ENCODE assay signal across 1 cellular context in the genomic region with DNA sequence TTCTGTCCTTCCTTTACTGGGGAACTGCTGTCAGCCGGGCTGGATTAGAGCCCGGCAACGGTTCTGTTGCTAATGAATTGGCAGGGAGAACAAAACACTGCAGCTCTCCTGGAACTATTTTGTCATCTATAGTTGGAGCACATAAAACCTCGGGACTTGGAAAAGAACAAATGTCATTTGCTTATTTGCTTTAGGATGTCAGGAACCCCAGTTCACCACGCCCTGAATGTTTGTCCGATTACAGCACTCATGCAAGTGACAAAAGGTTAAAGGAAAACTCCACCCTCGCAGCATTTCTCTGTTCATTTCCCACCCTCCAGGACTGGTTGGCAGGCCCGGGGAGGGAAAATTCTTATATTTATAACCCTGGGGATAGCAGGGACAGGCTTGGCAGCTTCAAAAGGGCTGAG.
TF ChIP-seq lines count a peak whose summit lies in the region.

No MANE protein-coding gene starts in this region.

TF ChIP-seq in HCT116, 20 proteins besides CTCF, POLR2A, EP300 and RAD21 (continued from another document):
- TF ChIP-seq, protein P1, sequence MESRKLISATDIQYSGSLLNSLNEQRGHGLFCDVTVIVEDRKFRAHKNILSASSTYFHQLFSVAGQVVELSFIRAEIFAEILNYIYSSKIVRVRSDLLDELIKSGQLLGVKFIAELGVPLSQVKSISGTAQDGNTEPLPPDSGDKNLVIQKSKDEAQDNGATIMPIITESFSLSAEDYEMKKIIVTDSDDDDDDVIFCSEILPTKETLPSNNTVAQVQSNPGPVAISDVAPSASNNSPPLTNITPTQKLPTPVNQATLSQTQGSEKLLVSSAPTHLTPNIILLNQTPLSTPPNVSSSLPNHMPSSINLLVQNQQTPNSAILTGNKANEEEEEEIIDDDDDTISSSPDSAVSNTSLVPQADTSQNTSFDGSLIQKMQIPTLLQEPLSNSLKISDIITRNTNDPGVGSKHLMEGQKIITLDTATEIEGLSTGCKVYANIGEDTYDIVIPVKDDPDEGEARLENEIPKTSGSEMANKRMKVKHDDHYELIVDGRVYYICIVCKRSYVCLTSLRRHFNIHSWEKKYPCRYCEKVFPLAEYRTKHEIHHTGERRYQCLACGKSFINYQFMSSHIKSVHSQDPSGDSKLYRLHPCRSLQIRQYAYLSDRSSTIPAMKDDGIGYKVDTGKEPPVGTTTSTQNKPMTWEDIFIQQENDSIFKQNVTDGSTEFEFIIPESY (IDR thresholded peaks at IDR 0.05; ENCODE audit: extremely low read depth, insufficient replicate concordance, low read length), result no peak
- TF ChIP-seq, protein P2, sequence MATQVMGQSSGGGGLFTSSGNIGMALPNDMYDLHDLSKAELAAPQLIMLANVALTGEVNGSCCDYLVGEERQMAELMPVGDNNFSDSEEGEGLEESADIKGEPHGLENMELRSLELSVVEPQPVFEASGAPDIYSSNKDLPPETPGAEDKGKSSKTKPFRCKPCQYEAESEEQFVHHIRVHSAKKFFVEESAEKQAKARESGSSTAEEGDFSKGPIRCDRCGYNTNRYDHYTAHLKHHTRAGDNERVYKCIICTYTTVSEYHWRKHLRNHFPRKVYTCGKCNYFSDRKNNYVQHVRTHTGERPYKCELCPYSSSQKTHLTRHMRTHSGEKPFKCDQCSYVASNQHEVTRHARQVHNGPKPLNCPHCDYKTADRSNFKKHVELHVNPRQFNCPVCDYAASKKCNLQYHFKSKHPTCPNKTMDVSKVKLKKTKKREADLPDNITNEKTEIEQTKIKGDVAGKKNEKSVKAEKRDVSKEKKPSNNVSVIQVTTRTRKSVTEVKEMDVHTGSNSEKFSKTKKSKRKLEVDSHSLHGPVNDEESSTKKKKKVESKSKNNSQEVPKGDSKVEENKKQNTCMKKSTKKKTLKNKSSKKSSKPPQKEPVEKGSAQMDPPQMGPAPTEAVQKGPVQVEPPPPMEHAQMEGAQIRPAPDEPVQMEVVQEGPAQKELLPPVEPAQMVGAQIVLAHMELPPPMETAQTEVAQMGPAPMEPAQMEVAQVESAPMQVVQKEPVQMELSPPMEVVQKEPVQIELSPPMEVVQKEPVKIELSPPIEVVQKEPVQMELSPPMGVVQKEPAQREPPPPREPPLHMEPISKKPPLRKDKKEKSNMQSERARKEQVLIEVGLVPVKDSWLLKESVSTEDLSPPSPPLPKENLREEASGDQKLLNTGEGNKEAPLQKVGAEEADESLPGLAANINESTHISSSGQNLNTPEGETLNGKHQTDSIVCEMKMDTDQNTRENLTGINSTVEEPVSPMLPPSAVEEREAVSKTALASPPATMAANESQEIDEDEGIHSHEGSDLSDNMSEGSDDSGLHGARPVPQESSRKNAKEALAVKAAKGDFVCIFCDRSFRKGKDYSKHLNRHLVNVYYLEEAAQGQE (IDR thresholded peaks at IDR 0.05; ENCODE audit: low read depth), result no peak
- TF ChIP-seq FOSL1 (IDR thresholded peaks at IDR 0.05; ENCODE audit: low read depth), result peak; percentile 24; the same call in 1 of the 2 replicates
- no peak for TF ChIP-seq EGR1 (IDR thresholded peaks at IDR 0.05; ENCODE audit: low read depth)
- TF ChIP-seq TCF7L2 (IDR thresholded peaks at IDR 0.05; ENCODE audit: borderline replicate concordance, extremely low read depth, insufficient read depth, insufficient read length), result no peak
- TF ChIP-seq SP1 (IDR thresholded peaks at IDR 0.05; ENCODE audit: low read depth), result peak; percentile 47
- no peak for TF ChIP-seq CBX3 (IDR thresholded peaks at IDR 0.05; ENCODE audit: low read depth)
- TF ChIP-seq ZNF274 (IDR thresholded peaks at IDR 0.05; ENCODE audit: low read depth, low read length), result no peak
- TF ChIP-seq ZFX (IDR thresholded peaks at IDR 0.05), result no peak
- TF ChIP-seq JUND (IDR thresholded peaks at IDR 0.05), result peak; percentile 35; the same call in 1 of the 2 replicates
- TF ChIP-seq POLR2AphosphoS5 (IDR thresholded peaks at IDR 0.05; ENCODE audit: low read depth, low read length), result no peak
